Comparison of ENCODE assay signal across 20 cellular contexts in genomic region chr12:124093297-124093696, GRCh38.
DNase-seq lines count a peak whose midpoint lies in the region; ATAC-seq, FAIRE-seq and TF ChIP-seq lines count a peak whose summit lies in the region.
"Had no signal": no experiment of that assay in that cellular context is flagged by ENCODE, and none has a peak within 500 bp of the region (broad histone marks: within the 10 kb centered on the region; RNA-seq: fewer than 3 reads in every experiment).

No MANE protein-coding gene starts in this region.

- FAIRE-seq in D721Med (lab: Jason Lieb, UNC): peak; percentile 75
- peak; percentile 73 for FAIRE-seq in K562 (lab: Jason Lieb, UNC)

- H4K8ac ChIP-seq in H9 (replicated peaks; ENCODE audit: insufficient read length, low read depth, low read length) (peak overlapping the region; percentile 52), neuronal stem cell (ENCODE audit: low read depth, low read length) (no peak overlapping the region)

- H3K4me3 ChIP-seq in K562 (no peak overlapping the region), neuronal stem cell (ENCODE audit: low read length in 2 of 2) (no peak overlapping the region), body of pancreas (no peak overlapping the region)
- H3K4me3 ChIP-seq: BLaER1, HAP-1 had no signal

- H3K4me1 ChIP-seq in H9 (ENCODE audit: insufficient read depth, low read length) (no peaks in the 10 kb centered on the region), K562 (replicated peaks in 1 of 2; ENCODE audit: control insufficient read depth in 2 of 2, insufficient read depth in 2 of 2, low read length in 2 of 2) (no peaks in the 10 kb centered on the region), neuronal stem cell (ENCODE audit: control insufficient read depth in 2 of 2, insufficient read depth in 1 of 2, low read depth in 1 of 2, low read length in 2 of 2) (peaks cover 9% of the 10 kb centered on the region in 2 donors), body of pancreas (no peaks in the 10 kb centered on the region)
- H3K4me1 ChIP-seq: BLaER1, HAP-1 had no signal

- no peaks in the 10 kb centered on the region for H3K36me3 ChIP-seq in K562 (ENCODE audit: control insufficient read depth, insufficient read depth, low read length)
- H3K36me3 ChIP-seq in neuronal stem cell (replicated peaks in 1 of 2; ENCODE audit: control insufficient read depth in 2 of 2, insufficient read depth in 2 of 2, low read length in 2 of 2): no peaks in the 10 kb centered on the region
- no peaks in the 10 kb centered on the region for H3K36me3 ChIP-seq in body of pancreas (replicated peaks in 1 of 2; ENCODE audit: insufficient read depth in 1 of 2, low read depth in 2 of 2)
- H3K36me3 ChIP-seq: BLaER1, HAP-1 had no signal

- no peak overlapping the region for H3K27ac ChIP-seq in H9 (ENCODE audit: insufficient read length, low read depth, low read length)
- H3K27ac ChIP-seq in K562 (ENCODE audit: extremely low read depth, low read depth, low read length): no peak overlapping the region; the same call in 2 of the 3 replicates
- H3K27ac ChIP-seq in neuronal stem cell (replicated peaks; ENCODE audit: low read length): no peak overlapping the region
- H3K27ac ChIP-seq in body of pancreas: no peak overlapping the region
- H3K27ac ChIP-seq: BLaER1, KMS-11 had no signal

- H2AFZ ChIP-seq in H9 (ENCODE audit: low read length): no peak overlapping the region
- H2AFZ ChIP-seq in K562 (ENCODE audit: low read depth, low read length): no peak overlapping the region
- no peak overlapping the region for H2AFZ ChIP-seq in neuronal stem cell (ENCODE audit: low read length)

- H4K5ac ChIP-seq in H9 (ENCODE audit: insufficient read length, low read depth, low read length): peak overlapping the region; percentile 3

- H3K56ac ChIP-seq in H9 (ENCODE audit: insufficient read length, low read depth, low read length): peak overlapping the region; percentile 15

- in situ Hi-C loops in K562 (cut with MboI): no loop called here

- no peak overlapping the region for H2BK120ac ChIP-seq in H9 (ENCODE audit: low read depth, low read length, poor library complexity, severe bottlenecking)
- no peak overlapping the region for H2BK120ac ChIP-seq in neuronal stem cell (ENCODE audit: low read depth, low read length)

- H3K4me3 Mint-ChIP-seq in H9: no peak overlapping the region
- H3K4me3 Mint-ChIP-seq in chondrocyte (ENCODE audit: unreplicated experiment): no peak overlapping the region
- H3K4me3 Mint-ChIP-seq: CD14-positive monocyte; CD8-positive, alpha-beta T cell had no signal

- H2BK5ac ChIP-seq in H9 (ENCODE audit: insufficient read length, low read length) (no peak overlapping the region), neuronal stem cell (ENCODE audit: low read length) (no peak overlapping the region)

- no peaks in the 10 kb centered on the region for H3K9me1 ChIP-seq in K562 (ENCODE audit: control insufficient read depth, insufficient read depth, low read length)

- POLR2A ChIA-PET in K562 (lab: Yijun Ruan, JAX): no interaction called here

- H2BK12ac ChIP-seq in H9 (ENCODE audit: insufficient read length, low read depth, low read length) (no peak overlapping the region), neuronal stem cell (ENCODE audit: low read length) (no peak overlapping the region)

- H3K27me3 ChIP-seq in H9 (ENCODE audit: insufficient read depth, low read length): no peaks in the 10 kb centered on the region
- peaks cover 27 to 63% of the 10 kb centered on the region in 2 experiments for H3K27me3 ChIP-seq in K562 (ENCODE audit: control insufficient read depth in 2 of 2, insufficient read depth in 2 of 2, low read length in 2 of 2)
- H3K27me3 ChIP-seq in neuronal stem cell (ENCODE audit: control insufficient read depth in 3 of 3, insufficient read depth in 3 of 3, low read depth in 1 of 3, low read length in 3 of 3): no peaks in the 10 kb centered on the region
- H3K27me3 ChIP-seq in body of pancreas: no peaks in the 10 kb centered on the region
- H3K27me3 ChIP-seq: BLaER1 had no signal

- TF ChIP-seq EP300 in K562 (IDR thresholded peaks at IDR 0.05; ENCODE audit: low read length): no peak

- intact Hi-C loops in K562 (cut with micrococcal nuclease): no loop called here
- intact Hi-C loops in body of pancreas (cut with DNase I): no loop called here

- H3K27ac Mint-ChIP-seq in H9 (no peak overlapping the region), chondrocyte (ENCODE audit: unreplicated experiment) (no peak overlapping the region)
- H3K27ac Mint-ChIP-seq: CD14-positive monocyte; CD8-positive, alpha-beta T cell had no signal

- H3K9me3 ChIP-seq in H9 (ENCODE audit: control insufficient read depth, low read depth, low read length) (peaks cover 7% of the 10 kb centered on the region), K562 (replicated peaks; ENCODE audit: control insufficient read depth, insufficient read depth, low read depth, low read length) (peaks cover 3% of the 10 kb centered on the region; the same call in 1 of the 2 replicates), neuronal stem cell (replicated peaks in 1 of 2; ENCODE audit: control insufficient read depth in 2 of 2, insufficient read depth in 1 of 2, low read depth in 1 of 2, low read length in 2 of 2) (peaks cover 5 to 7% of the 10 kb centered on the region in 2 donors), body of pancreas (no peaks in the 10 kb centered on the region)
- H3K9me3 ChIP-seq: BLaER1, HAP-1 had no signal

- H3K79me2 ChIP-seq in H9 (ENCODE audit: insufficient read depth, low read length): no peaks in the 10 kb centered on the region
- no peaks in the 10 kb centered on the region for H3K79me2 ChIP-seq in K562 (ENCODE audit: control insufficient read depth, insufficient read depth, low read length)

- H3K9me3 Mint-ChIP-seq in H9 (no peaks in the 10 kb centered on the region; a peak in 1 of 5 replicates), chondrocyte (ENCODE audit: low read depth) (no peaks in the 10 kb centered on the region)
- H3K9me3 Mint-ChIP-seq: CD8-positive, alpha-beta T cell had no signal

- H4K20me1 ChIP-seq in H9 (ENCODE audit: control insufficient read depth, insufficient read depth, insufficient read length): no peaks in the 10 kb centered on the region
- no peaks in the 10 kb centered on the region for H4K20me1 ChIP-seq in K562 (replicated peaks; ENCODE audit: control insufficient read depth, insufficient read depth, low read length)
- H4K20me1 ChIP-seq: BLaER1 had no signal

- TF ChIP-seq CTCF in D721Med (IDR thresholded peaks at IDR 0.05; ENCODE audit: insufficient read depth, missing control alignments) (no peak), H9 (conservative IDR thresholded peaks at IDR 0.05) (no peak), K562 (IDR thresholded peaks at IDR 0.05 in 2 of 3, conservative IDR thresholded peaks at IDR 0.05 in 1 of 3; ENCODE audit: insufficient read depth in 2 of 3, low read depth in 1 of 3, low read length in 3 of 3) (no peak), body of pancreas (IDR thresholded peaks at IDR 0.05) (no peak), chondrocyte (IDR thresholded peaks at IDR 0.05) (no peak)

- no peak for ATAC-seq in K562
- no peak for ATAC-seq in body of pancreas
- ATAC-seq in GM19455 (IDR thresholded peaks at IDR 0.05; ENCODE audit: unreplicated experiment): no peak
- ATAC-seq: CD8-positive, alpha-beta T cell had no signal

- TF ChIP-seq POLR2A in K562 (conservative IDR thresholded peaks at IDR 0.05) (no peak), body of pancreas (IDR thresholded peaks at IDR 0.05) (no peak)

- DNase-seq in D721Med (ENCODE audit: insufficient read length, low spot score) (no peak), H9 (no peak), K562 (ENCODE audit: extremely low read depth in 1 of 4, low spot score in 3 of 4) (no peak), neuronal stem cell (ENCODE audit: low spot score) (no peak), body of pancreas (no peak), chondrocyte (ENCODE audit: low spot score) (no peak)
- DNase-seq in activated CD4-positive, alpha-beta T cell treated with anti-CD3 and anti-CD28 coated beads for 1 hour: no peak
- DNase-seq: 8988T; Calu3; CD8-positive, alpha-beta T cell; DMS 273 treated with DMSO at 0.1 percent for 48 hours; DMS53; DND-41; EL; GOT3 had no signal

- H3K9ac ChIP-seq in H9 (ENCODE audit: extremely low read depth, insufficient read length, low read length) (no peak overlapping the region), K562 (ENCODE audit: insufficient read depth in 1 of 2, low read depth in 2 of 2, low read length in 2 of 2) (no peak overlapping the region), neuronal stem cell (ENCODE audit: low read depth, low read length, poor library complexity) (peak overlapping the region; percentile 63)
- H3K9ac ChIP-seq: BLaER1, KMS-11 had no signal

- H3T11ph ChIP-seq in H9 (ENCODE audit: low read length): no peak overlapping the region

- CTCF ChIA-PET in K562 (lab: Yijun Ruan, JAX; ENCODE audit: low intra/inter-chr PET ratio): no interaction called here

- H3K79me1 ChIP-seq in H9 (ENCODE audit: insufficient read depth, low read depth, low read length, poor library complexity, severe bottlenecking) (no peaks in the 10 kb centered on the region), neuronal stem cell (ENCODE audit: low read depth, low read length) (no peaks in the 10 kb centered on the region)

- H3K4me1 Mint-ChIP-seq in H9 (peaks cover 0 to 10% of the 10 kb centered on the region in 2 experiments; a peak in 2 of 4 replicates), chondrocyte (ENCODE audit: low read depth) (peaks cover 10% of the 10 kb centered on the region)
- H3K4me1 Mint-ChIP-seq: CD14-positive monocyte had no signal

- H3K36me3 Mint-ChIP-seq in H9 (ENCODE audit: insufficient read depth in 1 of 3, low read depth in 3 of 3) (no peaks in the 10 kb centered on the region), chondrocyte (ENCODE audit: low read depth) (peaks cover 3% of the 10 kb centered on the region)
- H3K36me3 Mint-ChIP-seq: CD14-positive monocyte; CD8-positive, alpha-beta T cell had no signal

- no peak overlapping the region for H3K4me2 ChIP-seq in H9 (ENCODE audit: insufficient read depth, insufficient read length, low read length)
- H3K4me2 ChIP-seq in K562 (ENCODE audit: insufficient read depth, low read length): no peak overlapping the region
- no peak overlapping the region for H3K4me2 ChIP-seq in neuronal stem cell (ENCODE audit: insufficient read depth, low read length, poor library complexity, severe bottlenecking)
- H3K4me2 ChIP-seq: BLaER1, KMS-11 had no signal

- H3K4ac ChIP-seq in H9 (ENCODE audit: low read depth, low read length): no peak overlapping the region
- no peak overlapping the region for H3K4ac ChIP-seq in neuronal stem cell (ENCODE audit: low read length)

- H2BK15ac ChIP-seq in H9 (ENCODE audit: low read depth, low read length) (no peak overlapping the region), neuronal stem cell (ENCODE audit: low read length) (no peak overlapping the region)

- H4K91ac ChIP-seq in H9 (ENCODE audit: insufficient read length, low read depth, low read length) (no peak overlapping the region), neuronal stem cell (ENCODE audit: low read depth, low read length, poor library complexity) (no peak overlapping the region)

- H3K23me2 ChIP-seq in H9 (ENCODE audit: insufficient read length, low read depth, low read length, poor library complexity, severe bottlenecking): no peaks in the 10 kb centered on the region

- H3K23ac ChIP-seq in H9 (ENCODE audit: insufficient read length, low read depth, low read length) (peak overlapping the region; percentile 63), neuronal stem cell (ENCODE audit: low read depth, low read length, poor library complexity) (no peak overlapping the region)

- TF ChIP-seq RAD21 in K562 (CRISPR knock-in tag; conservative IDR thresholded peaks at IDR 0.05 in 1 of 2, IDR thresholded peaks at IDR 0.05 in 1 of 2): no peak

- no peak overlapping the region for H3K14ac ChIP-seq in H9 (ENCODE audit: insufficient read depth, low read length)
- H3K14ac ChIP-seq in neuronal stem cell (ENCODE audit: low read length): no peak overlapping the region

- no peak overlapping the region for H2BK20ac ChIP-seq in H9 (ENCODE audit: low read depth, low read length, poor library complexity, severe bottlenecking)

- H2AK5ac ChIP-seq in H9 (ENCODE audit: insufficient read length, low read length) (no peak overlapping the region), neuronal stem cell (ENCODE audit: low read depth, low read length) (no peak overlapping the region)

- H3K18ac ChIP-seq in H9 (ENCODE audit: insufficient read length, low read depth, low read length) (no peak overlapping the region), neuronal stem cell (ENCODE audit: low read length) (no peak overlapping the region)

- BruUV-seq in K562 (replicated peaks; lab: Mats Ljungman, UMichigan): no TSS peak

- H3K27me3 Mint-ChIP-seq in H9 (ENCODE audit: low read depth): peaks cover 12% of the 10 kb centered on the region
- H3K27me3 Mint-ChIP-seq in chondrocyte (ENCODE audit: low read depth): peaks cover 9% of the 10 kb centered on the region
